11 cellular contexts compared by ENCODE assay signal in the genomic region with DNA sequence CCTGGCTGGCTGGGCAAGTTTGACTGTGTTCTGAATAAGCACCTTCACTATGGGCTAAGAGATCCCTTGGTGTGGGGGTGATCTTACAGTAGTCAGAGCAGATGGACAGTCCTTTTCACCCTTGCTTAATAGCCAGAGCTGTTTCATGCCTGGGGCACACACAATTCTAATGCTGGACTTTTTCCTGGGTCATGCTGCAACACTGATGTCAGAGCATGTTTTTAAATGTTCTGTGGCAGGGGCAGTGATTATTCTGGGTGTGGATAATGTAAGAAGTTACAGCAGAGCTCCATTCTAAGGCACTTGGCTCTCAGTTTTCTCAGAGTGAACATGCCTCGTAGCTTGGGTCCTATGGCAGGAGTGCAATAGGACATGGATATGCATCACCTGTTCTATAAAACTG. TPM values are rescaled to one million over a fixed set of nuclear protein-coding genes. Genes with fewer than 3 reads are reported as not detected.
A peak's percentile ranks its signal among the peaks of the same experiment; 100 is the strongest.
DNase-seq lines count a peak whose midpoint lies in the region; ATAC-seq and TF ChIP-seq lines count a peak whose summit lies in the region.
"Had no signal": no experiment of that assay in that cellular context is flagged by ENCODE, and none has a peak within 500 bp of the region (broad histone marks: within the 10 kb centered on the region; RNA-seq: fewer than 3 reads in every experiment).

No MANE protein-coding gene starts in this region.

- H3K36me3 Mint-ChIP-seq in CD14-positive monocyte (peaks cover 73 to 81% of the 10 kb centered on the region in 2 donors), chondrocyte (ENCODE audit: low read depth) (peaks cover 51% of the 10 kb centered on the region), nephron (ENCODE audit: low read depth) (peaks cover 86% of the 10 kb centered on the region)

- H3K9me3 Mint-ChIP-seq in CD14-positive monocyte: peaks cover 0 to 4% (median 0%) of the 10 kb centered on the region in 7 donors
- H3K9me3 Mint-ChIP-seq in chondrocyte (ENCODE audit: low read depth): no peaks in the 10 kb centered on the region
- H3K9me3 Mint-ChIP-seq in nephron: peaks cover 2% of the 10 kb centered on the region

- H3K36me3 ChIP-seq in Loucy (ENCODE audit: insufficient read depth, low read length): peaks cover 76% of the 10 kb centered on the region

- H3K79me2 ChIP-seq in Loucy (ENCODE audit: insufficient read depth, low read length): peaks cover 70% of the 10 kb centered on the region

- peaks cover 7% of the 10 kb centered on the region for H3K27me3 ChIP-seq in Loucy (ENCODE audit: insufficient read depth, low read length, poor library complexity, severe bottlenecking)

- peaks cover 40% of the 10 kb centered on the region for H3K4me1 ChIP-seq in Loucy (ENCODE audit: insufficient read depth, low read length, poor library complexity, severe bottlenecking)

- peak overlapping the region; percentile 97 to 98 for H3K4me3 Mint-ChIP-seq in CD14-positive monocyte
- H3K4me3 Mint-ChIP-seq in chondrocyte (ENCODE audit: unreplicated experiment): peak overlapping the region; percentile 94
- H3K4me3 Mint-ChIP-seq in nephron: peak overlapping the region; percentile 94 to 99 (median 97)

- peaks cover 0 to 12% (median 2%) of the 10 kb centered on the region in 3 donors for H3K27me3 Mint-ChIP-seq in CD14-positive monocyte (ENCODE audit: low read depth in 3 of 3)
- no peaks in the 10 kb centered on the region for H3K27me3 Mint-ChIP-seq in chondrocyte (ENCODE audit: low read depth)
- H3K27me3 Mint-ChIP-seq in nephron (ENCODE audit: low read depth): no peaks in the 10 kb centered on the region

- no peak overlapping the region for H2AFZ ChIP-seq in Loucy (ENCODE audit: low read length)

- no peaks in the 10 kb centered on the region for H3K9me2 ChIP-seq in Loucy (replicated peaks; ENCODE audit: low read depth, low read length)

- peak overlapping the region; percentile 75 for H3K4me2 ChIP-seq in Loucy (ENCODE audit: low read depth, low read length, poor library complexity, severe bottlenecking)

- intact Hi-C loops in CD14-positive monocyte (cut with micrococcal nuclease): loop anchor here (5.0 to 10.0 kb wide), 2 partner anchors 251 to 267 kb away; partner anchors contain the start of gene NEURL4 (in 1 of the 2)

- H3K9ac ChIP-seq in Loucy (ENCODE audit: low read depth, low read length, poor library complexity, severe bottlenecking): peak overlapping the region; percentile 100

- ATAC-seq in GM19397 (IDR thresholded peaks at IDR 0.05; ENCODE audit: unreplicated experiment) (no peak), HG03571 (IDR thresholded peaks at IDR 0.05; ENCODE audit: unreplicated experiment) (no peak), HG02678 (IDR thresholded peaks at IDR 0.05; ENCODE audit: unreplicated experiment) (no peak), HG03354 (IDR thresholded peaks at IDR 0.05; ENCODE audit: poor library complexity, severe bottlenecking, unreplicated experiment) (no peak)

- H3K27ac Mint-ChIP-seq in CD14-positive monocyte: peak overlapping the region; percentile 79 to 100 (median 99)
- peak overlapping the region; percentile 45 for H3K27ac Mint-ChIP-seq in chondrocyte (ENCODE audit: unreplicated experiment)
- no peak overlapping the region for H3K27ac Mint-ChIP-seq in nephron

- TF ChIP-seq CTCF in CD14-positive monocyte (IDR thresholded peaks at IDR 0.05) (no peak), Loucy (conservative IDR thresholded peaks at IDR 0.05; ENCODE audit: low read length) (no peak), chondrocyte (IDR thresholded peaks at IDR 0.05) (no peak), nephron (IDR thresholded peaks at IDR 0.05; ENCODE audit: unreplicated experiment in 3 of 3) (no peak)

- DNase-seq in CD14-positive monocyte (ENCODE audit: low spot score): no peak
- DNase-seq in chondrocyte (ENCODE audit: low spot score): no peak
- DNase-seq: cerebellar nuclear complex, HCEC 1CT, MV-4-11 had no signal

- no peaks in the 10 kb centered on the region for H3K9me3 ChIP-seq in Loucy (ENCODE audit: insufficient read depth, low read depth, low read length)

- H4K20me1 ChIP-seq in Loucy (ENCODE audit: insufficient read depth, low read length, poor library complexity, severe bottlenecking): peaks cover 67% of the 10 kb centered on the region

- H3K4me1 Mint-ChIP-seq in CD14-positive monocyte (peaks cover 70% of the 10 kb centered on the region), chondrocyte (ENCODE audit: low read depth) (peaks cover 64% of the 10 kb centered on the region), nephron (peaks cover 65% of the 10 kb centered on the region)

- H3K4me3 ChIP-seq in Loucy (ENCODE audit: low read length, poor library complexity, severe bottlenecking): peak overlapping the region; percentile 98

- H3F3A ChIP-seq in Loucy (ENCODE audit: low read depth): peaks cover 27% of the 10 kb centered on the region

RNA-seq across cellular contexts. Expression of gene CD68, which starts 4.0 kb away (rescaled TPM):
- 100 to 1,000 TPM; 642 to 884 TPM for polyA plus RNA-seq in CD14-positive monocyte
- total RNA-seq in chondrocyte: 1.2 to 3.3 TPM (median 2.6 TPM) in 3 replicates

RNA-seq across cellular contexts. Expression of gene MPDU1, which starts 8.2 kb away (rescaled TPM):
- 100 to 1,000 TPM; 103 to 107 TPM for polyA plus RNA-seq in CD14-positive monocyte
- 33.1 to 47.8 TPM (median 35.9 TPM) in 3 replicates for total RNA-seq in chondrocyte

RNA-seq across cellular contexts. Expression of gene SENP3, which starts 13.8 kb away (rescaled TPM):
- 1 to 10 TPM; 2.9 to 5.6 TPM for polyA plus RNA-seq in CD14-positive monocyte
- 45.3 to 57.8 TPM (median 49.4 TPM) in 3 replicates for total RNA-seq in chondrocyte

RNA-seq across cellular contexts. Expression of gene SOX15, which starts 14.4 kb away (rescaled TPM):
- polyA plus RNA-seq in CD14-positive monocyte: 1 to 10 TPM in 1 of 2 donors, under 1 TPM in 1; 0.86 to 1.2 TPM
- total RNA-seq in chondrocyte: 0.32 to 0.39 TPM in 2 of 3 replicates, not detected in the other

RNA-seq across cellular contexts. Expression of gene TNFSF13, which starts 16.9 kb away (rescaled TPM):
- 100 to 1,000 TPM; 491 to 523 TPM for polyA plus RNA-seq in CD14-positive monocyte
- 0.48 to 1.9 TPM (median 1.7 TPM) in 3 replicates for total RNA-seq in chondrocyte

Comparison
In these comparisons a context has a peak if more than half of its experiments do, and no peak if none do; other contexts are left out.
1. H3K27ac Mint-ChIP-seq: peak in CD14-positive monocyte (7 of 7) and chondrocyte (single experiment); none in nephron (0 of 3).
2. Peak in every context shown above with its lines, with median percentiles within 50 percentile points of each other: H3K4me3 Mint-ChIP-seq.